16 cellular contexts compared by ENCODE assay signal in the genomic region with DNA sequence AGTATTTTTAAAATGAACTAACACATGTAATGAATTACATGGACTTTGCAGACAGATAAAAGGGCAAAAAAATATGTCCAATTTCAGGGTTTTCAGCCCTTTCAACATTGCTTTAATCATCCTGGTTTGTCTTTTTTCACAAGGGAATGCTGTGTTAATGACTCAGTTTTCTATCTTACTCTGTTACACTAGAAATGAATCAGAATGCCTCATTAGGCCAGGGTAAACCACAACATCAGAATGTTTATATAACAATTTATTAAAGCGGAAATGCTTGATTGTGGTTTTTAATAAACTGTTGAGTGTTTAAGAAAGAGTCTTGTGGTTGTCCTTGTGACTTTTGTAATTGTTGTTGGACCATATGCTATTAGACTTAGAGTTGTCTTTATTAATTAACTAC. TPM values are rescaled to one million over a fixed set of nuclear protein-coding genes. Genes with fewer than 3 reads are reported as not detected.
A peak's percentile ranks its signal among the peaks of the same experiment; 100 is the strongest.
DNase-seq lines count a peak whose midpoint lies in the region; ATAC-seq and TF ChIP-seq lines count a peak whose summit lies in the region.
"Had no signal": no experiment of that assay in that cellular context is flagged by ENCODE, and none has a peak within 500 bp of the region (broad histone marks: within the 10 kb centered on the region; RNA-seq: fewer than 3 reads in every experiment).

No MANE protein-coding gene starts in this region.

- peak overlapping the region; percentile 80 for H3K27ac Mint-ChIP-seq in MCF 10A (ENCODE audit: low read depth, unreplicated experiment)
- H3K27ac Mint-ChIP-seq in CD4-positive, alpha-beta T cell, result no peak overlapping the region

- no TSS peak for BruUV-seq in MCF 10A (replicated peaks; lab: Mats Ljungman, UMichigan)

- no peaks in the 10 kb centered on the region for H3K27me3 ChIP-seq in breast epithelium
- no peaks in the 10 kb centered on the region for H3K27me3 ChIP-seq in CD4-positive, alpha-beta T cell (ENCODE audit: control insufficient read depth, insufficient read depth, low read length)
- H3K27me3 ChIP-seq: adrenal gland had no signal

- H3K4me1 Mint-ChIP-seq in MCF 10A (ENCODE audit: insufficient read depth, unreplicated experiment), result peaks cover 12% of the 10 kb centered on the region
- H3K4me1 Mint-ChIP-seq in CD4-positive, alpha-beta T cell (ENCODE audit: low read depth), result peaks cover 2% of the 10 kb centered on the region

- DNase-seq in MCF 10A (ENCODE audit: unreplicated experiment) (peak; percentile 53), breast epithelium (ENCODE audit: low spot score in 2 of 2) (no peak), astrocyte of the hippocampus (ENCODE audit: low read depth, low spot score) (peak; percentile 70), fibroblast of pulmonary artery (ENCODE audit: low read depth) (peak; percentile 69), NCI-H2029 treated with DMSO at 0.1 percent for 48 hours (lab: John Stamatoyannopoulos, UW) (no peak), posterior vena cava (ENCODE audit: low spot score) (no peak)
- DNase-seq in stimulated activated CD4-positive, alpha-beta T cell treated with anti-CD3 and anti-CD28 coated beads, Interleukin-12 subunit alpha, Interleukin-12 subunit beta, amount 100 ng/mL, for 4 hours, result no peak
- no peak for DNase-seq in CD4-positive, alpha-beta T cell
- DNase-seq: activated CD4-positive, alpha-beta T cell treated with anti-CD3 and anti-CD28 coated beads for 4 hours; adrenal gland; DMS 273 treated with DMSO at 0.1 percent for 48 hours; effector CD4-positive, alpha-beta T cell; NCI-H446 treated with DMSO at 0.1 percent for 48 hours had no signal

- H3K4me3 Mint-ChIP-seq in MCF 10A (ENCODE audit: unreplicated experiment), result no peak overlapping the region
- H3K4me3 Mint-ChIP-seq in CD4-positive, alpha-beta T cell, result no peak overlapping the region

- intact Hi-C loops in MCF 10A (cut with micrococcal nuclease) (loop anchor here (10.0 kb wide), 1 partner anchor 541 kb away; no protein-coding TSS in a partner anchor), breast epithelium (cut with DNase I; ENCODE audit: low total_unique reads) (no loop called here), posterior vena cava (cut with DNase I) (no loop called here)
- intact Hi-C loops in CD4-positive, alpha-beta T cell (cut with DNase I, micrococcal nuclease), result no loop called here

- H3K36me3 Mint-ChIP-seq in MCF 10A (ENCODE audit: insufficient read depth, unreplicated experiment), result peaks cover 87% of the 10 kb centered on the region
- peaks cover 97% of the 10 kb centered on the region for H3K36me3 Mint-ChIP-seq in CD4-positive, alpha-beta T cell (ENCODE audit: low read depth)

- CTCF ChIA-PET in MCF 10A (lab: Yijun Ruan, JAX), result interaction anchor here (1.0 kb wide), 1 partner anchor 14 kb away, joined by 4 read pairs; no protein-coding TSS in a partner anchor
- CTCF ChIA-PET in CD4-positive, alpha-beta T cell (lab: Charles Lee), result no interaction called here

- H3K9me3 Mint-ChIP-seq in MCF 10A (ENCODE audit: unreplicated experiment), result peaks cover 7% of the 10 kb centered on the region
- no peaks in the 10 kb centered on the region for H3K9me3 Mint-ChIP-seq in CD4-positive, alpha-beta T cell

- ATAC-seq in CD4-positive, alpha-beta T cell (ENCODE audit: poor library complexity), result no peak
- ATAC-seq: Panc1 had no signal

- no peaks in the 10 kb centered on the region for H3K4me1 ChIP-seq in breast epithelium
- H3K4me1 ChIP-seq: adrenal gland had no signal

- no peaks in the 10 kb centered on the region for H3K27me3 Mint-ChIP-seq in MCF 10A (ENCODE audit: insufficient read depth, unreplicated experiment)
- no peaks in the 10 kb centered on the region for H3K27me3 Mint-ChIP-seq in CD4-positive, alpha-beta T cell

- H3K36me3 ChIP-seq in breast epithelium, result no peaks in the 10 kb centered on the region

- H3K9me3 ChIP-seq in breast epithelium, result no peaks in the 10 kb centered on the region
- no peaks in the 10 kb centered on the region for H3K9me3 ChIP-seq in CD4-positive, alpha-beta T cell (ENCODE audit: control insufficient read depth, low read length)
- H3K9me3 ChIP-seq: adrenal gland had no signal

- POLR2A ChIA-PET in MCF 10A (lab: Yijun Ruan, JAX), result no interaction called here
- POLR2A ChIA-PET in CD4-positive, alpha-beta T cell (lab: Charles Lee), result no interaction called here

- H3K27ac ChIP-seq in breast epithelium, result no peak overlapping the region
- H3K27ac ChIP-seq in CD4-positive, alpha-beta T cell (ENCODE audit: low read depth, low read length), result no peak overlapping the region
- H3K27ac ChIP-seq: 22Rv1 had no signal

- TF ChIP-seq CTCF in MCF 10A (IDR thresholded peaks at IDR 0.05; ENCODE audit: unreplicated experiment), result no peak
- TF ChIP-seq CTCF in breast epithelium (IDR thresholded peaks at IDR 0.05), result no peak
- TF ChIP-seq CTCF in fibroblast of pulmonary artery (IDR thresholded peaks at IDR 0.05; ENCODE audit: low read length, missing control alignments), result no peak
- no peak for TF ChIP-seq CTCF in CD4-positive, alpha-beta T cell (IDR thresholded peaks at IDR 0.05)

- H3K4me3 ChIP-seq in breast epithelium (no peak overlapping the region), fibroblast of pulmonary artery (replicated peaks; ENCODE audit: low read depth, low read length) (no peak overlapping the region)
- H3K4me3 ChIP-seq: adrenal gland, skin epidermis had no signal

- TF ChIP-seq POLR2A in breast epithelium (IDR thresholded peaks at IDR 0.05), result no peak

RNA-seq across cellular contexts. Expression of a gene that starts 13.5 kb away (rescaled TPM):
- total RNA-seq in MCF 10A (2022) (14.0 and 15.1 TPM in 2 replicates), breast epithelium (10 to 100 TPM; 14.1 to 19.8 (median 16.1) TPM), posterior vena cava (10 to 100 TPM; 14.4 to 14.7 TPM)
- 10 to 100 TPM; 23.0 to 26.6 TPM for total RNA-seq in CD4-positive, alpha-beta T cell

Comparison
In these comparisons a context has a peak if more than half of its experiments do, and no peak if none do; other contexts are left out.
1. DNase-seq: peak in MCF 10A (single experiment), astrocyte of the hippocampus (single experiment) and fibroblast of pulmonary artery (single experiment); none in breast epithelium (0 of 2), NCI-H2029 treated with DMSO at 0.1 percent for 48 hours (single experiment), stimulated activated CD4-positive, alpha-beta T cell treated with anti-CD3 and anti-CD28 coated beads, Interleukin-12 subunit alpha, Interleukin-12 subunit beta, amount 100 ng/mL, for 4 hours (single experiment), posterior vena cava (single experiment) and CD4-positive, alpha-beta T cell (0 of 10).